12 cellular contexts compared by ENCODE assay signal in genomic region chr13:40187836-40188591, GRCh38.
A peak's percentile ranks its signal among the peaks of the same experiment; 100 is the strongest.
DNase-seq lines count a peak whose midpoint lies in the region; ATAC-seq, FAIRE-seq and TF ChIP-seq lines count a peak whose summit lies in the region.
"Had no signal": no experiment of that assay in that cellular context is flagged by ENCODE, and none has a peak within 500 bp of the region (broad histone marks: within the 10 kb centered on the region; RNA-seq: fewer than 3 reads in every experiment).

No MANE protein-coding gene starts in this region.

- intact Hi-C loops in esophagus muscularis mucosa (cut with DNase I), result no loop called here
- intact Hi-C loops in mammary epithelial cell (cut with micrococcal nuclease), result no loop called here

- BruUV-seq in mammary epithelial cell (replicated peaks; lab: Mats Ljungman, UMichigan), result no TSS peak

- H4K20me1 ChIP-seq in mammary epithelial cell (ENCODE audit: insufficient read depth, low read length), result no peaks in the 10 kb centered on the region

- H3K27ac ChIP-seq in esophagus muscularis mucosa (replicated peaks in 1 of 4) (peak overlapping the region; percentile 79 to 92 (median 87)), mammary epithelial cell (ENCODE audit: insufficient read depth, low read depth, low read length) (no peak overlapping the region)
- H3K27ac ChIP-seq: body of pancreas had no signal

- dilution Hi-C loops in mammary epithelial cell (cut with HindIII; ENCODE audit: low sequenced_read_pairs), result no loop called here

- peaks cover 40 to 52% (median 48%) of the 10 kb centered on the region in 4 donors for H3K4me1 ChIP-seq in esophagus muscularis mucosa
- peaks cover 34% of the 10 kb centered on the region for H3K4me1 ChIP-seq in mammary epithelial cell (ENCODE audit: insufficient read depth, low read length)

- H3K4me3 ChIP-seq in esophagus muscularis mucosa, result no peak overlapping the region
- no peak overlapping the region for H3K4me3 ChIP-seq in mammary epithelial cell (replicated peaks in 1 of 3; ENCODE audit: insufficient read depth in 1 of 3, low read depth in 2 of 3, low read length in 3 of 3)
- H3K4me3 ChIP-seq: body of pancreas had no signal

- no peak overlapping the region for H3K4me2 ChIP-seq in mammary epithelial cell (ENCODE audit: insufficient read depth, low read depth, low read length)

- H3K36me3 ChIP-seq in esophagus muscularis mucosa (no peaks in the 10 kb centered on the region), mammary epithelial cell (ENCODE audit: insufficient read depth, low read length) (no peaks in the 10 kb centered on the region)

- TF ChIP-seq POLR2A in esophagus muscularis mucosa (IDR thresholded peaks at IDR 0.05; ENCODE audit: low read depth), result no peak

- in situ Hi-C loops in mammary epithelial cell (cut with MboI; ENCODE audit: low sequenced_read_pairs in 2 of 2), result no loop called here

- no peak for ATAC-seq in GM21367 (IDR thresholded peaks at IDR 0.05; ENCODE audit: unreplicated experiment)
- ATAC-seq: body of pancreas had no signal

- no peak for TF ChIP-seq EP300 in esophagus muscularis mucosa (IDR thresholded peaks at IDR 0.05)

- H2AFZ ChIP-seq in mammary epithelial cell (ENCODE audit: low read depth, low read length), result no peak overlapping the region

- TF ChIP-seq CTCF in esophagus muscularis mucosa (IDR thresholded peaks at IDR 0.05) (no peak), mammary epithelial cell (conservative IDR thresholded peaks at IDR 0.05 in 1 of 2, IDR thresholded peaks at IDR 0.05 in 1 of 2; ENCODE audit: extremely low read depth in 1 of 2, insufficient read depth in 1 of 2, low read depth in 1 of 2, low read length in 2 of 2) (no peak)

- DNase-seq in NCI-H69 (lab: John Stamatoyannopoulos, UW), result peak; percentile 3
- peak; percentile 60 to 61 for DNase-seq in activated T-cell treated with anti-CD3 and anti-CD28 coated beads, Interleukin-2, amount 50 U/mL, for 48 hours
- no peak for DNase-seq in esophagus muscularis mucosa (ENCODE audit: extremely low spot score)
- peak; percentile 61 for DNase-seq in stimulated activated CD8-positive, alpha-beta memory T cell treated with anti-CD3 and anti-CD28 coated beads, Interleukin-4, amount 100 ng/mL, for 48 hours
- DNase-seq in urothelium cell line (ENCODE audit: low spot score), result no peak
- no peak for DNase-seq in HT-29 (ENCODE audit: low spot score)
- DNase-seq in mammary epithelial cell, result no peak
- DNase-seq: body of pancreas, Calu3, NCI-H1092 treated with DMSO at 0.1 percent for 48 hours had no signal

- H3K27me3 ChIP-seq in esophagus muscularis mucosa (no peaks in the 10 kb centered on the region), mammary epithelial cell (ENCODE audit: insufficient read depth, low read length) (no peaks in the 10 kb centered on the region)
- H3K27me3 ChIP-seq: body of pancreas had no signal

- no peak for FAIRE-seq in urothelium cell line (lab: Jason Lieb, UNC)
- FAIRE-seq: GM19239 had no signal

- CTCF ChIA-PET in mammary epithelial cell (lab: Charles Lee; ENCODE audit: low non-redundant PET), result no interaction called here

- H3K9ac ChIP-seq in mammary epithelial cell (ENCODE audit: insufficient read depth, low read length), result no peak overlapping the region

- H3K79me2 ChIP-seq in mammary epithelial cell (ENCODE audit: insufficient read depth, low read length), result no peaks in the 10 kb centered on the region

- no peaks in the 10 kb centered on the region for H3K9me3 ChIP-seq in esophagus muscularis mucosa
- H3K9me3 ChIP-seq in mammary epithelial cell (replicated peaks; ENCODE audit: insufficient read depth, low read length), result no peaks in the 10 kb centered on the region
- H3K9me3 ChIP-seq: body of pancreas had no signal

- WGBS in esophagus muscularis mucosa, result 93% methylated on average over 28 of the region's 28 CpGs
- WGBS in mammary epithelial cell (ENCODE audit: low coverage, missing lambda C conversion rate), result 98% methylated on average over 24 of the region's 28 CpGs

Comparison
In these comparisons a context has a peak if more than half of its experiments do, and no peak if none do; other contexts are left out.
1. DNase-seq: peak in NCI-H69 (single experiment), activated T-cell treated with anti-CD3 and anti-CD28 coated beads, Interleukin-2, amount 50 U/mL, for 48 hours (2 of 2) and stimulated activated CD8-positive, alpha-beta memory T cell treated with anti-CD3 and anti-CD28 coated beads, Interleukin-4, amount 100 ng/mL, for 48 hours (single experiment); none in esophagus muscularis mucosa (single experiment), urothelium cell line (single experiment), HT-29 (single experiment) and mammary epithelial cell (single experiment).